ENCODE assay signal across 8 cellular contexts in genomic region chr1:75531570-75531969, GRCh38.
"Had no signal": no experiment of that assay in that cellular context is flagged by ENCODE, and none has a peak within 500 bp of the region (broad histone marks: within the 10 kb centered on the region; RNA-seq: fewer than 3 reads in every experiment).

No MANE protein-coding gene starts in this region.

- ATAC-seq: GM12878 had no signal

- DNase-seq: GDM1, GF-D8 had no signal

- FAIRE-seq: G401.6, GM12878, GM12891, GM12892, GM18507, GM19239 had no signal

- H3K4me3 ChIP-seq: GM12878 had no signal
